Comparison of ENCODE assay signal across 21 cellular contexts in the genomic region with DNA sequence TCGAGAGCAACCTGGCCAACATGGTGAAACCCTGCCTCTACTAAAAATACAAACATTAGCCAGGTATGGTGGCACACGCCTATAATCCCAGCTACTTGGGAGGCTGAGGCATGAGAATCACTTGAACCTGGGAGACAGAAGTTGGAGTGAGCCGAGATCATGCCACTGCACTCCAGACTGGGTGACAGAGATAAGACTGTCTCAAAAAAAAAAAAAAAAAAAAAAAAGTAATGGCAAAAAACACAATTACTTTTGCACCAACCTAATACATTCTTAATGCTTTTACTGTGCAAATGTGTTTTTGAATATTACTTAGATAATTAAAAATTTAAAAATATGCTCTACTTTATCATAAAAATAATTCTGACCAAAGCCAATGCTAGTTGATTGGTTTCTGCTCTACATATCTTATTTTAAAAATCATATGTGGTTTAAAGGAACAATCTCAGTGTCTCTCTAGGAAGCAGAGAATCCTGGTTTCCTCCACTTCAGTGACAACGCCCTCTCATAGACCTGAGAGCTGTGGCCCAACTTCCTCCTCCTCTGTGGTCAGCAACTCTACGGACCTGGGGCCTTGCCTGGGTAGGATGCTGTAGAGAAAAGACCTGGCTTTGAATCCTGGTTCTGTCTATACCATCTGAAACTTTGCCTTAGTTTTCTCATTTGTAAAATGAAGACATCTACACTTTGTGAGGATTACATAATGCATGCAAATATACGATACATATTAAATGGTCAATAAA.
DNase-seq lines count a peak whose midpoint lies in the region; ATAC-seq and TF ChIP-seq lines count a peak whose summit lies in the region.
"Had no signal": no experiment of that assay in that cellular context is flagged by ENCODE, and none has a peak within 500 bp of the region (broad histone marks: within the 10 kb centered on the region; RNA-seq: fewer than 3 reads in every experiment).

No MANE protein-coding gene starts in this region.

- no peak for DNase-seq in CD4-positive, alpha-beta memory T cell
- DNase-seq in SKM-1 treated with dmso at 0.1 percent for 144 hours (lab: John Stamatoyannopoulos, UW; ENCODE audit: unreplicated experiment) = peak; percentile 56
- no peak for DNase-seq in left lung
- no peak for DNase-seq in activated naive CD8-positive, alpha-beta T cell treated with anti-CD3 and anti-CD28 coated beads, Interleukin-2, amount 50 U/mL, for 24 hours
- DNase-seq in ovary = no peak
- DNase-seq: COR-L47, DMS153, EL, Karpas-422, NCI-H1105 treated with DMSO at 0.1 percent for 48 hours, NCI-H187 treated with DMSO at 0.1 percent for 48 hours, NCI-H2171, NCI-H446 treated with DMSO at 0.1 percent for 48 hours, NCI-H748 treated with DMSO at 0.1 percent for 48 hours, SIG-M5, SW 1271 had no signal

- intact Hi-C loops in CD4-positive, alpha-beta memory T cell (cut with micrococcal nuclease) = no loop called here
- intact Hi-C loops in left lung (cut with DNase I) (no loop called here), ovary (cut with DNase I) (no loop called here)

- no peak overlapping the region for H3K27ac ChIP-seq in CD4-positive, alpha-beta memory T cell (ENCODE audit: low read depth, low read length)
- H3K27ac ChIP-seq in left lung = no peak overlapping the region
- H3K27ac ChIP-seq in ovary = no peak overlapping the region
- H3K27ac ChIP-seq: BLaER1 treated with 17β-estradiol and CSF1 and Interleukin-3, amounts not matched to agents 10 nM and 100 nM had no signal

- 91 to 96% (median 94%) methylated on average over 6 of the region's 6 CpGs for WGBS in ovary, 3 donors

- ATAC-seq in HG02852 (IDR thresholded peaks at IDR 0.05; ENCODE audit: unreplicated experiment) (peak; percentile 63), left lung (peak; percentile 58), GM21360 (IDR thresholded peaks at IDR 0.05; ENCODE audit: unreplicated experiment) (no peak), GM18511 (IDR thresholded peaks at IDR 0.05; ENCODE audit: unreplicated experiment) (no peak)
- ATAC-seq in activated naive CD8-positive, alpha-beta T cell treated with anti-CD3 and anti-CD28 coated beads, Interleukin-2, amount 50 U/mL, for 24 hours = no peak

- peaks cover 0 to 3% of the 10 kb centered on the region in 2 donors for H3K36me3 Mint-ChIP-seq in CD4-positive, alpha-beta memory T cell
- H3K36me3 Mint-ChIP-seq in activated naive CD8-positive, alpha-beta T cell treated with anti-CD3 and anti-CD28 coated beads, Interleukin-2, amount 50 U/mL, for 24 hours (ENCODE audit: low read depth) = no peaks in the 10 kb centered on the region

- TF ChIP-seq POLR2A in ovary (IDR thresholded peaks at IDR 0.05) = no peak

- peaks cover 13% of the 10 kb centered on the region for H3K4me1 ChIP-seq in CD4-positive, alpha-beta memory T cell (ENCODE audit: insufficient read depth, low read length)
- H3K4me1 ChIP-seq in left lung (peaks cover 6 to 24% of the 10 kb centered on the region in 2 donors), ovary (ENCODE audit: insufficient read depth) (peaks cover 15% of the 10 kb centered on the region)

- peak overlapping the region in 4 of 7 donors; percentile 13 to 92 (median 62) for H3K27ac Mint-ChIP-seq in CD4-positive, alpha-beta memory T cell
- no peak overlapping the region for H3K27ac Mint-ChIP-seq in activated naive CD8-positive, alpha-beta T cell treated with anti-CD3 and anti-CD28 coated beads, Interleukin-2, amount 50 U/mL, for 24 hours

- POLR2A ChIA-PET in CD4-positive, alpha-beta memory T cell (lab: Charles Lee; ENCODE audit: partially characterized antibody) = interaction anchor here (1.6 kb wide), 1 partner anchor 16 kb away, joined by 3 read pairs; no protein-coding TSS in a partner anchor

- H3K9me3 Mint-ChIP-seq in CD4-positive, alpha-beta memory T cell = peaks cover 0 to 7% (median 0%) of the 10 kb centered on the region in 8 donors
- H3K9me3 Mint-ChIP-seq in activated naive CD8-positive, alpha-beta T cell treated with anti-CD3 and anti-CD28 coated beads, Interleukin-2, amount 50 U/mL, for 24 hours = no peaks in the 10 kb centered on the region

- TF ChIP-seq CTCF in left lung (IDR thresholded peaks at IDR 0.05) (no peak), ovary (IDR thresholded peaks at IDR 0.05) (no peak)

- CTCF ChIA-PET in CD4-positive, alpha-beta memory T cell (lab: Charles Lee; ENCODE audit: partially characterized antibody) = no interaction called here

- no peaks in the 10 kb centered on the region for H3K27me3 ChIP-seq in CD4-positive, alpha-beta memory T cell (ENCODE audit: insufficient read depth, low read length)
- H3K27me3 ChIP-seq in left lung (no peaks in the 10 kb centered on the region), ovary (no peaks in the 10 kb centered on the region)
- H3K27me3 ChIP-seq: BLaER1 treated with 17β-estradiol and CSF1 and Interleukin-3, amounts not matched to agents 10 nM and 100 nM had no signal

- H3K4me3 Mint-ChIP-seq in CD4-positive, alpha-beta memory T cell = peak overlapping the region in 3 of 8 donors; percentile 35 to 58 (median 52)
- no peak overlapping the region for H3K4me3 Mint-ChIP-seq in activated naive CD8-positive, alpha-beta T cell treated with anti-CD3 and anti-CD28 coated beads, Interleukin-2, amount 50 U/mL, for 24 hours

- H3K4me3 ChIP-seq in CD4-positive, alpha-beta memory T cell (ENCODE audit: low read length in 2 of 2) = no peak overlapping the region
- H3K4me3 ChIP-seq in left lung (no peak overlapping the region), ovary (no peak overlapping the region)
- H3K4me3 ChIP-seq: BLaER1 treated with 17β-estradiol and CSF1 and Interleukin-3, amounts not matched to agents 10 nM and 100 nM; HAP-1 had no signal

- peaks cover 18 to 59% (median 40%) of the 10 kb centered on the region in 4 donors for H3K4me1 Mint-ChIP-seq in CD4-positive, alpha-beta memory T cell
- H3K4me1 Mint-ChIP-seq in activated naive CD8-positive, alpha-beta T cell treated with anti-CD3 and anti-CD28 coated beads, Interleukin-2, amount 50 U/mL, for 24 hours = peaks cover 20% of the 10 kb centered on the region

- no peaks in the 10 kb centered on the region for H3K36me3 ChIP-seq in CD4-positive, alpha-beta memory T cell (ENCODE audit: insufficient read depth, low read length)
- H3K36me3 ChIP-seq in left lung = no peaks in the 10 kb centered on the region
- H3K36me3 ChIP-seq in ovary = no peaks in the 10 kb centered on the region
- H3K36me3 ChIP-seq: BLaER1 treated with 17β-estradiol and CSF1 and Interleukin-3, amounts not matched to agents 10 nM and 100 nM; HAP-1 had no signal

- H3K9me3 ChIP-seq in CD4-positive, alpha-beta memory T cell (ENCODE audit: control insufficient read depth in 1 of 2, low read length in 2 of 2) = no peaks in the 10 kb centered on the region
- H3K9me3 ChIP-seq in left lung = no peaks in the 10 kb centered on the region
- no peaks in the 10 kb centered on the region for H3K9me3 ChIP-seq in ovary
- H3K9me3 ChIP-seq: BLaER1 treated with 17β-estradiol and CSF1 and Interleukin-3, amounts not matched to agents 10 nM and 100 nM; HAP-1 had no signal

- TF ChIP-seq EP300 in ovary (IDR thresholded peaks at IDR 0.05) = no peak

- H3K27me3 Mint-ChIP-seq in CD4-positive, alpha-beta memory T cell = no peaks in the 10 kb centered on the region
- H3K27me3 Mint-ChIP-seq in activated naive CD8-positive, alpha-beta T cell treated with anti-CD3 and anti-CD28 coated beads, Interleukin-2, amount 50 U/mL, for 24 hours = no peaks in the 10 kb centered on the region

Comparison
In these comparisons a context has a peak if more than half of its experiments do, and no peak if none do; other contexts are left out.
1. ATAC-seq: peak in HG02852 (single experiment) and left lung (single experiment); none in activated naive CD8-positive, alpha-beta T cell treated with anti-CD3 and anti-CD28 coated beads, Interleukin-2, amount 50 U/mL, for 24 hours (single experiment), GM21360 (single experiment) and GM18511 (single experiment).